ENCODE assay signal across 8 cellular contexts in the genomic region with DNA sequence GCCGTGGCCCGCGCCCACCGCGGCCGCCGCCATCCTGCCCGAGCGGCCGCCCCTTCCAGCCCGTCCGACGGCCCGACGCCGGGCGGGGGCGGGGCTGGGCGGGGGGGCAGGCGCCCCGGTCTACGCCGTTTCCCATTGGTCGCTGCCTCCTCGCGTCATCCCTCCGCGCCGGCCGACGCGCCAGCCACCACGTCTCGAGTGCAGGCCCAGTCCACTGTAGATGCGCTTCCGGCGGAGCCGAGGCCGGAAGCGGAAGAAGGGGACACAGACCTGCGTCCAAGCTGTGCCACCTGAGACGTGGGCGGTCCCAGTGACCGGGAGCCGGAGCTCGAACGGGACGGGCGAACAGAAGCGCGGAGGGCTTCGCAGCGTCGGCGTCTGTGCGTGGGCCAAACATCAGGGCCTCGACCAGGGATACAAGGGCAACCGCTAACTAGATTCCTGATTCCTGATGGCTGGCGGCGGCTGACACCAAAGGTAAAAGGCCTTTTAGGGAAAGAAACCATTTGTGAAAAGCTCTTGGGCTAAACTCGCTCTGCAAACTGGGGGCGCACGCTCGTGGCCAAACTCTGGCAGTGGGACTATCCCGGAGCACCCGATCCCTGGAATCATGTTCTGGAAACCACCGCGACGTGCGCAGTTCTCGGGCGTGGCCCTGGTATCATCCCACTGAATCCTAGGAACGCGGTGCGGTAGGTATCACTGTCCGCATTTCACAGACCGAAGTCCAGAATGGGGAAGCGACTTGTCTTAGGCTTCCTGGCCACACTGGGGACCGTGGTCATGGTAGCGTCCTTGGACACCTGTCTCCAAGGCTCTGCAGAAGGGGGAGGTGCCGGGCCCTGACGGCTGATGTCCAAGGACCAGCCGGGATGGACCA. TPM values are rescaled to one million over a fixed set of nuclear protein-coding genes. Genes with fewer than 3 reads are reported as not detected.
DNase-seq lines count a peak whose midpoint lies in the region; ATAC-seq and TF ChIP-seq lines count a peak whose summit lies in the region.

A gene (minus strand): TSS at position 84 of the 880 bp plus-strand sequence. CDS start 51 bp downstream, at position 33.

- H3K9ac ChIP-seq in IMR-90 (ENCODE audit: low read depth, low read length), result peak within 1 kb of the TSS; percentile 65

- in situ Hi-C loops in IMR-90 (cut with MboI; ENCODE audit: low sequenced_read_pairs), result no loop called here

- H3K4ac ChIP-seq in IMR-90 (ENCODE audit: low read depth, low read length), result peak within 1 kb of the TSS; percentile 91

- H3K79me1 ChIP-seq in IMR-90 (ENCODE audit: low read depth in 1 of 2, low read length in 2 of 2), result peaks cover 35 to 86% of the 10 kb centered on the region in 2 experiments

- H3K9me3 ChIP-seq in IMR-90 (ENCODE audit: control insufficient read depth, insufficient read depth, low read length) (no peaks in the 10 kb centered on the region), mononuclear cell (ENCODE audit: low read depth, low read length) (no peaks in the 10 kb centered on the region)

- dilution Hi-C loops in IMR-90 (cut with HindIII; ENCODE audit: low sequenced_read_pairs, unreplicated experiment), result no loop called here

- peak within 1 kb of the TSS; percentile 27 for H4K5ac ChIP-seq in IMR-90 (ENCODE audit: low read depth, low read length)

- H3K27me3 ChIP-seq in IMR-90 (ENCODE audit: control insufficient read depth, insufficient read depth, low read length) (no peaks in the 10 kb centered on the region), mononuclear cell (ENCODE audit: insufficient read depth, low read length) (no peaks in the 10 kb centered on the region)

- H4K20me1 ChIP-seq in IMR-90 (ENCODE audit: insufficient read depth, low read length), result peaks cover 43% of the 10 kb centered on the region

- TF ChIP-seq CTCF in IMR-90 (conservative IDR thresholded peaks at IDR 0.05; ENCODE audit: low read depth, low read length) (no peak), epithelial cell of esophagus (IDR thresholded peaks at IDR 0.05; ENCODE audit: insufficient read depth, low read depth, low read length, missing control alignments) (no peak)

- peak within 1 kb of the TSS; percentile 59 for H2BK5ac ChIP-seq in IMR-90 (ENCODE audit: low read depth, low read length, poor library complexity, severe bottlenecking)

- H3K36me3 ChIP-seq in IMR-90 (ENCODE audit: control insufficient read depth, insufficient read depth, low read length), result peaks cover 29% of the 10 kb centered on the region

- peak; percentile 88 for TF ChIP-seq POLR2A in IMR-90 (IDR thresholded peaks at IDR 0.05; ENCODE audit: low read depth, low read length)

- H2AK9ac ChIP-seq in IMR-90 (replicated peaks; ENCODE audit: low read depth, low read length, poor library complexity), result peak within 1 kb of the TSS; percentile 100

- H3K4me1 ChIP-seq in IMR-90 (ENCODE audit: control insufficient read depth, insufficient read depth, low read length), result peaks cover 13% of the 10 kb centered on the region
- H3K4me1 ChIP-seq in mononuclear cell (ENCODE audit: insufficient read depth, low read length), result peaks cover 39% of the 10 kb centered on the region

- peak within 1 kb of the TSS; percentile 94 for H2AK5ac ChIP-seq in IMR-90 (ENCODE audit: low read depth, low read length)

- H2BK120ac ChIP-seq in IMR-90 (ENCODE audit: low read depth, low read length), result peak within 1 kb of the TSS; percentile 18; the same call in 1 of the 2 replicates

- TF ChIP-seq RAD21 in IMR-90 (IDR thresholded peaks at IDR 0.05; ENCODE audit: low read length), result 0 out of 2 replicates have a peak, but pooled peaks have one; percentile 2

- H2BK15ac ChIP-seq in IMR-90 (ENCODE audit: low read depth, low read length), result no peak within 1 kb of the TSS

- peak within 1 kb of the TSS; percentile 55 for H3K27ac ChIP-seq in IMR-90 (ENCODE audit: insufficient read depth, low read length)

- peak within 1 kb of the TSS; percentile 70 to 94 for H4K8ac ChIP-seq in IMR-90 (ENCODE audit: low read depth in 2 of 2, low read length in 2 of 2)

- DNase-seq in DMS153 (lab: John Stamatoyannopoulos, UW), result peak; percentile 94
- DNase-seq in IMR-90, result peak; percentile 94
- peak; percentile 98 for DNase-seq in OCI-M2 (lab: John Stamatoyannopoulos, UW; ENCODE audit: unreplicated experiment)
- DNase-seq in activated T-cell treated with anti-CD3 and anti-CD28 coated beads for 4 hours, result peak; percentile 84
- DNase-seq in epithelial cell of esophagus (ENCODE audit: low read depth), result peak; percentile 98
- peak; percentile 89 to 90 for DNase-seq in stimulated activated CD8-positive, alpha-beta memory T cell treated with anti-CD3 and anti-CD28 coated beads, Interleukin-2, amount 100 ng/mL, for 48 hours (ENCODE audit: low read depth in 2 of 2)

- H2BK20ac ChIP-seq in IMR-90 (ENCODE audit: low read depth, low read length), result no peak within 1 kb of the TSS

- no peak within 1 kb of the TSS for H3K18ac ChIP-seq in IMR-90 (ENCODE audit: low read depth, low read length)

- peak; percentile 75 for ATAC-seq in GM21529 (IDR thresholded peaks at IDR 0.05; ENCODE audit: unreplicated experiment)
- peak; percentile 93 for ATAC-seq in IMR-90 (ENCODE audit: low read depth)

- intact Hi-C loops in IMR-90 (cut with micrococcal nuclease), result loop anchor here (5.0 kb wide), 1 partner anchor 55 kb away; a partner anchor contains a TSS

- peak within 1 kb of the TSS; percentile 51 for H3K56ac ChIP-seq in IMR-90 (ENCODE audit: extremely low read depth, insufficient read depth, low read length)

- POLR2A ChIA-PET in IMR-90 (lab: Charles Lee; ENCODE audit: unreplicated experiment), result no interaction called here

- CTCF ChIA-PET in IMR-90 (lab: Yijun Ruan, JAX), result no interaction called here

- H3K4me3 ChIP-seq in IMR-90 (ENCODE audit: insufficient read depth, low read depth, low read length) (peak within 1 kb of the TSS; percentile 78), epithelial cell of esophagus (ENCODE audit: low read length) (peak within 1 kb of the TSS; percentile 86), mononuclear cell (ENCODE audit: low read length) (peak within 1 kb of the TSS; percentile 97)

- H3K14ac ChIP-seq in IMR-90 (replicated peaks; ENCODE audit: low read depth, low read length), result peak within 1 kb of the TSS; percentile 80

- WGBS in IMR-90 (ENCODE audit: extremely low coverage in 2 of 2, insufficient read length in 1 of 2), 2 experiments, result 0% methylated on average over 54 of the region's 83 CpGs; no CpG with 5 or more reads in 1 of the 2 experiments

- peak within 1 kb of the TSS; percentile 98 for H2AFZ ChIP-seq in IMR-90 (replicated peaks; ENCODE audit: low read length, poor library complexity)

- H3K23ac ChIP-seq in IMR-90 (ENCODE audit: low read depth, low read length), result peak within 1 kb of the TSS; percentile 92

- H3K4me2 ChIP-seq in IMR-90 (ENCODE audit: low read depth, low read length), result peak within 1 kb of the TSS; percentile 94

- H3K9me1 ChIP-seq in IMR-90 (ENCODE audit: insufficient read depth, low read length), result peaks cover 23% of the 10 kb centered on the region

- peak within 1 kb of the TSS; percentile 72 for H4K91ac ChIP-seq in IMR-90 (ENCODE audit: insufficient read depth, low read depth, low read length)

- TSS peak; percentile 77 for BruUV-seq in IMR-90 (replicated peaks; lab: Mats Ljungman, UMichigan)

TF ChIP-seq in IMR-90, 13 proteins besides CTCF, POLR2A, EP300 and RAD21:
- TF ChIP-seq CEBPB (IDR thresholded peaks at IDR 0.05; ENCODE audit: low read depth, low read length) (no peak), FOS (IDR thresholded peaks at IDR 0.05; ENCODE audit: low read depth, low read length) (no peak; the same call in 1 of the 2 replicates), MAFK (IDR thresholded peaks at IDR 0.05; ENCODE audit: low read depth, low read length) (no peak), NFE2L2 (IDR thresholded peaks at IDR 0.05; ENCODE audit: low read depth, low read length) (no peak), MAZ (IDR thresholded peaks at IDR 0.05; ENCODE audit: borderline replicate concordance, low read depth, low read length) (peak; percentile 89; the same call in 1 of the 2 replicates), RCOR1 (IDR thresholded peaks at IDR 0.05; ENCODE audit: insufficient replicate concordance, low read length) (no peak), SMC3 (IDR thresholded peaks at IDR 0.05; ENCODE audit: low read depth, low read length) (no peak), BHLHE40 (IDR thresholded peaks at IDR 0.05; ENCODE audit: low read depth, low read length) (no peak), RFX5 (IDR thresholded peaks at IDR 0.05; ENCODE audit: low read depth, low read length) (no peak), CHD1 (IDR thresholded peaks at IDR 0.05; ENCODE audit: low read depth, low read length) (no peak), MXI1 (IDR thresholded peaks at IDR 0.05; ENCODE audit: borderline replicate concordance, low read depth, low read length) (0 out of 2 replicates have a peak, but pooled peaks have one; percentile 49)
- TF ChIP-seq, protein P1, sequence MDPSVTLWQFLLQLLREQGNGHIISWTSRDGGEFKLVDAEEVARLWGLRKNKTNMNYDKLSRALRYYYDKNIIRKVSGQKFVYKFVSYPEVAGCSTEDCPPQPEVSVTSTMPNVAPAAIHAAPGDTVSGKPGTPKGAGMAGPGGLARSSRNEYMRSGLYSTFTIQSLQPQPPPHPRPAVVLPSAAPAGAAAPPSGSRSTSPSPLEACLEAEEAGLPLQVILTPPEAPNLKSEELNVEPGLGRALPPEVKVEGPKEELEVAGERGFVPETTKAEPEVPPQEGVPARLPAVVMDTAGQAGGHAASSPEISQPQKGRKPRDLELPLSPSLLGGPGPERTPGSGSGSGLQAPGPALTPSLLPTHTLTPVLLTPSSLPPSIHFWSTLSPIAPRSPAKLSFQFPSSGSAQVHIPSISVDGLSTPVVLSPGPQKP (IDR thresholded peaks at IDR 0.05; ENCODE audit: borderline replicate concordance, low read depth, low read length), result peak; percentile 54; the same call in 1 of the 2 replicates
- TF ChIP-seq, protein P2, sequence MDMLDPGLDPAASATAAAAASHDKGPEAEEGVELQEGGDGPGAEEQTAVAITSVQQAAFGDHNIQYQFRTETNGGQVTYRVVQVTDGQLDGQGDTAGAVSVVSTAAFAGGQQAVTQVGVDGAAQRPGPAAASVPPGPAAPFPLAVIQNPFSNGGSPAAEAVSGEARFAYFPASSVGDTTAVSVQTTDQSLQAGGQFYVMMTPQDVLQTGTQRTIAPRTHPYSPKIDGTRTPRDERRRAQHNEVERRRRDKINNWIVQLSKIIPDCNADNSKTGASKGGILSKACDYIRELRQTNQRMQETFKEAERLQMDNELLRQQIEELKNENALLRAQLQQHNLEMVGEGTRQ (IDR thresholded peaks at IDR 0.05; ENCODE audit: low read depth, low read length), result no peak; the same call in 1 of the 2 replicates
TF ChIP-seq in IMR-90: peak in this region for 3.

RNA-seq across cellular contexts. Expression of the gene that starts here (rescaled TPM):
- 22.6 and 25.8 TPM in 2 replicates for total RNA-seq in IMR-90 (2012; rRNA removed)
- polyA plus RNA-seq in IMR-90 (2012; rRNA removed), result 38.0 and 46.7 TPM in 2 replicates
- 18.1 and 27.8 TPM in 2 replicates for polyA plus RNA-seq in IMR-90 (2012; cell fraction: cytosol; rRNA removed)
- 33.2 and 71.8 TPM in 2 replicates for polyA plus RNA-seq in IMR-90 (2012; cell fraction: nucleus; rRNA removed; ENCODE audit: low replicate concordance)
- 38.5 TPM for total RNA-seq in mononuclear cell

Comparison
In these comparisons a context has a peak if more than half of its experiments do, and no peak if none do; other contexts are left out.
1. Peak in every context shown above with its lines: DNase-seq, ATAC-seq, H3K4me3 ChIP-seq and H3K27ac ChIP-seq.